In genomic region chr1:47651311-47652089, GRCh38 we compare ENCODE assay signal across 16 cellular contexts.
DNase-seq lines count a peak whose midpoint lies in the region; ATAC-seq and TF ChIP-seq lines count a peak whose summit lies in the region.
"Had no signal": no experiment of that assay in that cellular context is flagged by ENCODE, and none has a peak within 500 bp of the region (broad histone marks: within the 10 kb centered on the region; RNA-seq: fewer than 3 reads in every experiment).

No MANE protein-coding gene starts in this region.

- H3K4me3 ChIP-seq in endodermal cell (ENCODE audit: low read length) (no peak overlapping the region), vagina (no peak overlapping the region)
- H3K4me3 ChIP-seq: GM23338, heart left ventricle, left lung had no signal

- H3K27ac ChIP-seq in endodermal cell (ENCODE audit: low read depth, low read length) (no peak overlapping the region), vagina (peak overlapping the region; percentile 21)

- H3K36me3 ChIP-seq in endodermal cell (ENCODE audit: control insufficient read depth, insufficient read depth, low read length) (no peaks in the 10 kb centered on the region), vagina (no peaks in the 10 kb centered on the region)
- H3K36me3 ChIP-seq: heart left ventricle, left lung had no signal

- no peaks in the 10 kb centered on the region for H3K36me3 Mint-ChIP-seq in endodermal cell (ENCODE audit: low read depth)
- no peaks in the 10 kb centered on the region for H3K36me3 Mint-ChIP-seq in neural crest cell (ENCODE audit: low read depth)
- no peaks in the 10 kb centered on the region for H3K36me3 Mint-ChIP-seq in natural killer cell
- no peaks in the 10 kb centered on the region for H3K36me3 Mint-ChIP-seq in activated CD4-positive, alpha-beta memory T cell treated with anti-CD3 and anti-CD28 coated beads for 36 hours
- H3K36me3 Mint-ChIP-seq: naive thymus-derived CD4-positive, alpha-beta T cell had no signal

- DNase-seq in left ventricle myocardium superior (no peak), cardiac septum (ENCODE audit: low spot score) (no peak), endodermal cell (peak; percentile 29), neural crest cell (ENCODE audit: low read depth, low spot score) (no peak), vagina (ENCODE audit: extremely low spot score in 2 of 2) (peak in 1 of 2 donors; percentile 52), natural killer cell (no peak), SK-N-DZ (ENCODE audit: low spot score) (no peak)
- no peak for DNase-seq in activated CD4-positive, alpha-beta memory T cell treated with anti-CD3 and anti-CD28 coated beads for 36 hours
- DNase-seq: activated T-cell treated with anti-CD3 and anti-CD28 coated beads, Interleukin-2, amount 50 U/mL, for 24 hours; left lung; naive thymus-derived CD4-positive, alpha-beta T cell; NCI-H2227 treated with DMSO at 0.1 percent for 48 hours; stimulated activated CD4-positive, alpha-beta T cell treated with anti-CD3 and anti-CD28 coated beads, Interleukin-4, amount 100 ng/mL, for 4 hours; T-helper 17 cell had no signal

- no peak for TF ChIP-seq POLR2A in vagina (IDR thresholded peaks at IDR 0.05)

- no peak overlapping the region for H3K9ac ChIP-seq in endodermal cell (ENCODE audit: extremely low read depth, low read length, poor library complexity, severe bottlenecking)

- intact Hi-C loops in left ventricle myocardium superior (cut with micrococcal nuclease) (no loop called here), cardiac septum (cut with DNase I) (no loop called here), vagina (cut with DNase I) (no loop called here), natural killer cell (cut with micrococcal nuclease) (no loop called here)
- intact Hi-C loops in activated CD4-positive, alpha-beta memory T cell treated with anti-CD3 and anti-CD28 coated beads for 36 hours (cut with micrococcal nuclease), result no loop called here

- H3K9me3 Mint-ChIP-seq in endodermal cell (no peaks in the 10 kb centered on the region), neural crest cell (no peaks in the 10 kb centered on the region), natural killer cell (no peaks in the 10 kb centered on the region)
- H3K9me3 Mint-ChIP-seq in activated CD4-positive, alpha-beta memory T cell treated with anti-CD3 and anti-CD28 coated beads for 36 hours, result no peaks in the 10 kb centered on the region
- H3K9me3 Mint-ChIP-seq: activated T-cell treated with anti-CD3 and anti-CD28 coated beads, Interleukin-2, amount 50 U/mL, for 24 hours; GM23338; naive thymus-derived CD4-positive, alpha-beta T cell had no signal

- no peak overlapping the region for H3K4me3 Mint-ChIP-seq in endodermal cell
- no peak overlapping the region for H3K4me3 Mint-ChIP-seq in neural crest cell
- H3K4me3 Mint-ChIP-seq in natural killer cell, result no peak overlapping the region
- no peak overlapping the region for H3K4me3 Mint-ChIP-seq in activated CD4-positive, alpha-beta memory T cell treated with anti-CD3 and anti-CD28 coated beads for 36 hours
- H3K4me3 Mint-ChIP-seq: activated T-cell treated with anti-CD3 and anti-CD28 coated beads, Interleukin-2, amount 50 U/mL, for 24 hours; GM23338; naive thymus-derived CD4-positive, alpha-beta T cell; T-helper 17 cell had no signal

- no peaks in the 10 kb centered on the region for H3K4me1 Mint-ChIP-seq in endodermal cell
- H3K4me1 Mint-ChIP-seq in neural crest cell, result peaks cover 30% of the 10 kb centered on the region
- no peaks in the 10 kb centered on the region for H3K4me1 Mint-ChIP-seq in natural killer cell
- H3K4me1 Mint-ChIP-seq in activated CD4-positive, alpha-beta memory T cell treated with anti-CD3 and anti-CD28 coated beads for 36 hours (ENCODE audit: low read depth), result no peaks in the 10 kb centered on the region

- H3K4me1 ChIP-seq in endodermal cell (ENCODE audit: control insufficient read depth, insufficient read depth, low read length) (no peaks in the 10 kb centered on the region), vagina (peaks cover 5% of the 10 kb centered on the region)
- H3K4me1 ChIP-seq: left lung had no signal

- CTCF ChIA-PET in activated CD4-positive, alpha-beta memory T cell treated with anti-CD3 and anti-CD28 coated beads for 36 hours (lab: Charles Lee), result interaction anchor here (0.7 to 1.4 kb wide), 2 partner anchors 214 to 215 kb away, joined by 3 read pairs; no protein-coding TSS in a partner anchor

- H3K27me3 ChIP-seq in endodermal cell (ENCODE audit: control insufficient read depth, insufficient read depth, low read length, poor library complexity, severe bottlenecking) (peaks cover 22% of the 10 kb centered on the region), vagina (no peaks in the 10 kb centered on the region)
- H3K27me3 ChIP-seq: left lung had no signal

- POLR2A ChIA-PET in activated CD4-positive, alpha-beta memory T cell treated with anti-CD3 and anti-CD28 coated beads for 36 hours (lab: Charles Lee), result no interaction called here

- no peaks in the 10 kb centered on the region for H3K9me3 ChIP-seq in endodermal cell (ENCODE audit: control insufficient read depth, low read length)
- H3K9me3 ChIP-seq in vagina, result no peaks in the 10 kb centered on the region
- H3K9me3 ChIP-seq: heart left ventricle, left lung had no signal

- peaks cover 37% of the 10 kb centered on the region for H3K27me3 Mint-ChIP-seq in endodermal cell (ENCODE audit: insufficient read depth)
- H3K27me3 Mint-ChIP-seq in neural crest cell (ENCODE audit: low read depth), result peaks cover 17% of the 10 kb centered on the region
- H3K27me3 Mint-ChIP-seq in natural killer cell (ENCODE audit: low read depth in 2 of 2), result peaks cover 12 to 15% of the 10 kb centered on the region in 2 donors
- peaks cover 17% of the 10 kb centered on the region for H3K27me3 Mint-ChIP-seq in activated CD4-positive, alpha-beta memory T cell treated with anti-CD3 and anti-CD28 coated beads for 36 hours

- WGBS in endodermal cell (ENCODE audit: insufficient coverage in 1 of 2, insufficient read length in 1 of 2), 2 experiments, result 85 to 89% methylated on average over 8 to 9 of the region's 9 CpGs

- TF ChIP-seq CTCF in endodermal cell (conservative IDR thresholded peaks at IDR 0.05) (no peak), neural crest cell (conservative IDR thresholded peaks at IDR 0.05) (no peak), vagina (IDR thresholded peaks at IDR 0.05) (no peak), natural killer cell (IDR thresholded peaks at IDR 0.05) (no peak)

- peak; percentile 56 for ATAC-seq in left ventricle myocardium superior
- ATAC-seq in natural killer cell, result no peak
- ATAC-seq: GM23338; naive thymus-derived CD4-positive, alpha-beta T cell; T-helper 17 cell had no signal

- H3K27ac Mint-ChIP-seq in endodermal cell, result no peak overlapping the region
- peak overlapping the region; percentile 92 for H3K27ac Mint-ChIP-seq in neural crest cell (ENCODE audit: unreplicated experiment)
- H3K27ac Mint-ChIP-seq in natural killer cell, result no peak overlapping the region
- no peak overlapping the region for H3K27ac Mint-ChIP-seq in activated CD4-positive, alpha-beta memory T cell treated with anti-CD3 and anti-CD28 coated beads for 36 hours
- H3K27ac Mint-ChIP-seq: activated T-cell treated with anti-CD3 and anti-CD28 coated beads, Interleukin-2, amount 50 U/mL, for 24 hours; GM23338; naive thymus-derived CD4-positive, alpha-beta T cell; T-helper 17 cell had no signal
